ENCODE assay signal across 15 cellular contexts in genomic region chr10:115566867-115567266, GRCh38.
"Had no signal": no experiment of that assay in that cellular context is flagged by ENCODE, and none has a peak within 500 bp of the region (broad histone marks: within the 10 kb centered on the region; RNA-seq: fewer than 3 reads in every experiment).

No MANE protein-coding gene starts in this region.

- H3K4me3 ChIP-seq: colonic mucosa, psoas muscle, sigmoid colon, suprapubic skin, upper lobe of left lung had no signal

- ATAC-seq: activated T-helper 17 cell treated with anti-CD3 and anti-CD28 coated beads, Interleukin-2, amount 50 U/mL, for 72 hours; foreskin keratinocyte; psoas muscle had no signal

- H3K4me3 Mint-ChIP-seq: activated B cell treated with CpG ODN at 0.5 μM for 24 hours; activated CD4-positive, alpha-beta T cell treated with anti-CD3 and anti-CD28 coated beads, Interleukin-2, amount 10 ng/mL, durations not matched to agents 24 days and 14 days; activated naive CD4-positive, alpha-beta T cell treated with anti-CD3 and anti-CD28 coated beads for 36 hours; activated T-helper 17 cell treated with anti-CD3 and anti-CD28 coated beads, Interleukin-2, amount 50 U/mL, for 72 hours had no signal

- H3K4me1 ChIP-seq: colonic mucosa, foreskin keratinocyte, psoas muscle, sigmoid colon, suprapubic skin, upper lobe of left lung had no signal

- H3K27me3 ChIP-seq: colonic mucosa, foreskin keratinocyte, sigmoid colon, suprapubic skin, upper lobe of left lung had no signal

- H3K36me3 ChIP-seq: colonic mucosa, sigmoid colon, suprapubic skin, upper lobe of left lung had no signal

- DNase-seq: activated B cell treated with CpG ODN at 0.5 μM for 24 hours; activated CD4-positive, alpha-beta T cell treated with anti-CD3 and anti-CD28 coated beads, Interleukin-2, amount 10 ng/mL, durations not matched to agents 24 days and 14 days; activated CD8-positive, alpha-beta memory T cell treated with anti-CD3 and anti-CD28 coated beads for 24 hours; activated naive CD4-positive, alpha-beta T cell treated with anti-CD3 and anti-CD28 coated beads for 36 hours; caudate nucleus; colonic mucosa; foreskin keratinocyte; mesenchymal stem cell; psoas muscle; sigmoid colon; stimulated activated CD4-positive, alpha-beta T cell treated with anti-CD3 and anti-CD28 coated beads, Interleukin-12 subunit alpha, Interleukin-12 subunit beta, amount 100 ng/mL, for 4 hours; stimulated activated naive CD4-positive, alpha-beta T cell treated with Interleukin-2 at 50 U/mL for 16 hours; upper lobe of left lung had no signal

- H3K9me3 Mint-ChIP-seq: activated CD4-positive, alpha-beta T cell treated with anti-CD3 and anti-CD28 coated beads, Interleukin-2, amount 10 ng/mL, durations not matched to agents 24 days and 14 days; activated T-helper 17 cell treated with anti-CD3 and anti-CD28 coated beads, Interleukin-2, amount 50 U/mL, for 72 hours had no signal

- H3K27ac Mint-ChIP-seq: activated B cell treated with CpG ODN at 0.5 μM for 24 hours; activated CD4-positive, alpha-beta T cell treated with anti-CD3 and anti-CD28 coated beads, Interleukin-2, amount 10 ng/mL, durations not matched to agents 24 days and 14 days; activated naive CD4-positive, alpha-beta T cell treated with anti-CD3 and anti-CD28 coated beads for 36 hours; activated T-helper 17 cell treated with anti-CD3 and anti-CD28 coated beads, Interleukin-2, amount 50 U/mL, for 72 hours had no signal

- H3K27me3 Mint-ChIP-seq: activated B cell treated with CpG ODN at 0.5 μM for 24 hours; activated CD4-positive, alpha-beta T cell treated with anti-CD3 and anti-CD28 coated beads, Interleukin-2, amount 10 ng/mL, durations not matched to agents 24 days and 14 days; activated T-helper 17 cell treated with anti-CD3 and anti-CD28 coated beads, Interleukin-2, amount 50 U/mL, for 72 hours had no signal

- H3K27ac ChIP-seq: colonic mucosa, foreskin keratinocyte, psoas muscle, sigmoid colon, suprapubic skin, upper lobe of left lung had no signal

- H3K4me1 Mint-ChIP-seq: activated B cell treated with CpG ODN at 0.5 μM for 24 hours; activated CD4-positive, alpha-beta T cell treated with anti-CD3 and anti-CD28 coated beads, Interleukin-2, amount 10 ng/mL, durations not matched to agents 24 days and 14 days; activated T-helper 17 cell treated with anti-CD3 and anti-CD28 coated beads, Interleukin-2, amount 50 U/mL, for 72 hours had no signal

- H3K9me3 ChIP-seq: colonic mucosa, psoas muscle, sigmoid colon, suprapubic skin, upper lobe of left lung had no signal
